16 cellular contexts compared by ENCODE assay signal in genomic region chr13:21594715-21595545, GRCh38. TPM values are rescaled to one million over a fixed set of nuclear protein-coding genes. Genes with fewer than 3 reads are reported as not detected.
DNase-seq lines count a peak whose midpoint lies in the region; ATAC-seq and TF ChIP-seq lines count a peak whose summit lies in the region.
"Had no signal": no experiment of that assay in that cellular context is flagged by ENCODE, and none has a peak within 500 bp of the region (broad histone marks: within the 10 kb centered on the region; RNA-seq: fewer than 3 reads in every experiment).

No MANE protein-coding gene starts in this region.

- WGBS in endodermal cell (ENCODE audit: insufficient coverage in 1 of 2, insufficient read length in 1 of 2), 2 experiments, result 57 to 70% methylated on average over 2 of the region's 3 CpGs

- no peaks in the 10 kb centered on the region for H3K36me3 Mint-ChIP-seq in immature natural killer cell
- H3K36me3 Mint-ChIP-seq in activated T-helper 2 cell treated with anti-CD3 and anti-CD28 coated beads, Interferon-gamma antibody, Interleukin-2, Interleukin-4, amounts not matched to agents 10 μg/mL and 5 μg/mL and 100 μg/mL, durations not matched to agents 14 hours and 24 hours and 36 hours (ENCODE audit: low read depth), result peaks cover 14% of the 10 kb centered on the region
- H3K36me3 Mint-ChIP-seq in endodermal cell (ENCODE audit: low read depth), result peaks cover 9% of the 10 kb centered on the region

- H3K4me3 Mint-ChIP-seq in immature natural killer cell (peak overlapping the region in 1 of 5 donors; percentile 47), endodermal cell (no peak overlapping the region)
- no peak overlapping the region for H3K4me3 Mint-ChIP-seq in activated T-helper 2 cell treated with anti-CD3 and anti-CD28 coated beads, Interferon-gamma antibody, Interleukin-2, Interleukin-4, amounts not matched to agents 10 μg/mL and 5 μg/mL and 100 μg/mL, durations not matched to agents 14 hours and 24 hours and 36 hours (ENCODE audit: low read depth)
- H3K4me3 Mint-ChIP-seq: dendritic cell treated with granulocyte-macrophage colony-stimulating factor and Interleukin-4, amounts not matched to agents 40 ng/mL and 50 ng/mL, for 4 days had no signal

- no peaks in the 10 kb centered on the region for H3K9me3 ChIP-seq in endodermal cell (ENCODE audit: control insufficient read depth, low read length)
- H3K9me3 ChIP-seq: Peyer's patch had no signal

- no peak for TF ChIP-seq CTCF in endodermal cell (conservative IDR thresholded peaks at IDR 0.05)

- peak; percentile 40 for ATAC-seq in GM18870 (IDR thresholded peaks at IDR 0.05; ENCODE audit: unreplicated experiment)
- ATAC-seq in GM21515 (IDR thresholded peaks at IDR 0.05; ENCODE audit: unreplicated experiment), result peak; percentile 64
- ATAC-seq in HG03064 (IDR thresholded peaks at IDR 0.05; ENCODE audit: low read depth, unreplicated experiment), result peak; percentile 61
- ATAC-seq in activated CD4-positive, CD25-positive, alpha-beta regulatory T cell treated with anti-CD3 and anti-CD28 coated beads, Interleukin-2, amount 50 U/mL, for 24 hours, result no peak

- no peak overlapping the region for H3K4me3 ChIP-seq in endodermal cell (ENCODE audit: low read length)
- H3K4me3 ChIP-seq: Peyer's patch had no signal

- H3K9me3 Mint-ChIP-seq in immature natural killer cell (no peaks in the 10 kb centered on the region), endodermal cell (peaks cover 15% of the 10 kb centered on the region)
- peaks cover 15% of the 10 kb centered on the region for H3K9me3 Mint-ChIP-seq in activated T-helper 2 cell treated with anti-CD3 and anti-CD28 coated beads, Interferon-gamma antibody, Interleukin-2, Interleukin-4, amounts not matched to agents 10 μg/mL and 5 μg/mL and 100 μg/mL, durations not matched to agents 14 hours and 24 hours and 36 hours

- intact Hi-C loops in activated T-helper 2 cell treated with anti-CD3 and anti-CD28 coated beads, Interferon-gamma antibody, Interleukin-2, Interleukin-4, amounts not matched to agents 10 μg/mL and 5 μg/mL and 100 μg/mL, durations not matched to agents 14 hours and 24 hours and 36 hours (cut with micrococcal nuclease), result no loop called here

- H3K27me3 Mint-ChIP-seq in immature natural killer cell (ENCODE audit: low read depth in 3 of 3) (no peaks in the 10 kb centered on the region), endodermal cell (ENCODE audit: insufficient read depth) (no peaks in the 10 kb centered on the region)
- no peaks in the 10 kb centered on the region for H3K27me3 Mint-ChIP-seq in activated T-helper 2 cell treated with anti-CD3 and anti-CD28 coated beads, Interferon-gamma antibody, Interleukin-2, Interleukin-4, amounts not matched to agents 10 μg/mL and 5 μg/mL and 100 μg/mL, durations not matched to agents 14 hours and 24 hours and 36 hours (ENCODE audit: low read depth)
- H3K27me3 Mint-ChIP-seq: dendritic cell treated with granulocyte-macrophage colony-stimulating factor and Interleukin-4, amounts not matched to agents 40 ng/mL and 50 ng/mL, for 4 days had no signal

- H3K27ac Mint-ChIP-seq in immature natural killer cell, result peak overlapping the region in 4 of 6 donors; percentile 10 to 67 (median 26)
- no peak overlapping the region for H3K27ac Mint-ChIP-seq in activated T-helper 2 cell treated with anti-CD3 and anti-CD28 coated beads, Interferon-gamma antibody, Interleukin-2, Interleukin-4, amounts not matched to agents 10 μg/mL and 5 μg/mL and 100 μg/mL, durations not matched to agents 14 hours and 24 hours and 36 hours
- H3K27ac Mint-ChIP-seq in endodermal cell, result no peak overlapping the region

- DNase-seq in immature natural killer cell, result no peak
- no peak for DNase-seq in activated T-helper 2 cell treated with anti-CD3 and anti-CD28 coated beads, Interferon-gamma antibody, Interleukin-2, Interleukin-4, amounts not matched to agents 10 μg/mL and 5 μg/mL and 100 μg/mL, durations not matched to agents 14 hours and 24 hours and 36 hours (ENCODE audit: low spot score)
- DNase-seq in endodermal cell, result no peak
- DNase-seq in NCI-H510A (lab: John Stamatoyannopoulos, UW), result no peak
- DNase-seq: activated naive CD4-positive, alpha-beta T cell; DND-41; NCI-H187; Peyer's patch; stimulated activated CD4-positive, alpha-beta T cell treated with anti-CD3 and anti-CD28 coated beads, Interleukin-1b, Interleukin-23, amount 100 ng/mL, for 48 hours had no signal

- H3K4me1 Mint-ChIP-seq in immature natural killer cell (peaks cover 68 to 84% of the 10 kb centered on the region in 2 donors), endodermal cell (no peaks in the 10 kb centered on the region)
- H3K4me1 Mint-ChIP-seq in activated T-helper 2 cell treated with anti-CD3 and anti-CD28 coated beads, Interferon-gamma antibody, Interleukin-2, Interleukin-4, amounts not matched to agents 10 μg/mL and 5 μg/mL and 100 μg/mL, durations not matched to agents 14 hours and 24 hours and 36 hours (ENCODE audit: low read depth), result peaks cover 24% of the 10 kb centered on the region

- no peaks in the 10 kb centered on the region for H3K27me3 ChIP-seq in endodermal cell (ENCODE audit: control insufficient read depth, insufficient read depth, low read length, poor library complexity, severe bottlenecking)
- H3K27me3 ChIP-seq: foreskin keratinocyte, Peyer's patch had no signal

- no peak overlapping the region for H3K9ac ChIP-seq in endodermal cell (ENCODE audit: extremely low read depth, low read length, poor library complexity, severe bottlenecking)

- no peaks in the 10 kb centered on the region for H3K36me3 ChIP-seq in endodermal cell (ENCODE audit: control insufficient read depth, insufficient read depth, low read length)
- H3K36me3 ChIP-seq: Peyer's patch had no signal

- H3K27ac ChIP-seq in endodermal cell (ENCODE audit: low read depth, low read length), result no peak overlapping the region
- H3K27ac ChIP-seq: foreskin keratinocyte, Peyer's patch, VCaP had no signal

- H3K4me1 ChIP-seq in endodermal cell (ENCODE audit: control insufficient read depth, insufficient read depth, low read length), result no peaks in the 10 kb centered on the region
- H3K4me1 ChIP-seq: foreskin keratinocyte had no signal

RNA-seq across cellular contexts. Expression of gene MICU2, which starts 9.0 kb away (rescaled TPM):
- polyA plus RNA-seq in immature natural killer cell, result 10 to 100 TPM; 38.6 to 53.3 (median 39.3) TPM
- 36.6 and 38.8 TPM in 2 replicates for total RNA-seq in activated T-helper 2 cell treated with anti-CD3 and anti-CD28 coated beads, Interferon-gamma antibody, Interleukin-2, Interleukin-4, amounts not matched to agents 10 μg/mL and 5 μg/mL and 100 μg/mL, durations not matched to agents 14 hours and 24 hours and 36 hours
- total RNA-seq in endodermal cell, result 10 to 100 TPM; 39.1 to 45.7 TPM
- 57.6 TPM for polyA plus RNA-seq in endodermal cell (2013, experiment 1 of 2)
- polyA plus RNA-seq in endodermal cell (2013, experiment 2 of 2), result 55.8 TPM

Comparison
In these comparisons a context has a peak if more than half of its experiments do, and no peak if none do; other contexts are left out.
1. ATAC-seq: peak in GM18870 (single experiment), GM21515 (single experiment) and HG03064 (single experiment); none in activated CD4-positive, CD25-positive, alpha-beta regulatory T cell treated with anti-CD3 and anti-CD28 coated beads, Interleukin-2, amount 50 U/mL, for 24 hours (0 of 2).
2. H3K27ac Mint-ChIP-seq: peak in immature natural killer cell (4 of 6); none in activated T-helper 2 cell treated with anti-CD3 and anti-CD28 coated beads, Interferon-gamma antibody, Interleukin-2, Interleukin-4, amounts not matched to agents 10 μg/mL and 5 μg/mL and 100 μg/mL, durations not matched to agents 14 hours and 24 hours and 36 hours (single experiment) and endodermal cell (single experiment).